ENCODE assay signal across 8 cellular contexts in genomic region chr15:78506971-78507830, GRCh38. TPM values are rescaled to one million over a fixed set of nuclear protein-coding genes. Genes with fewer than 3 reads are reported as not detected.
DNase-seq lines count a peak whose midpoint lies in the region; ATAC-seq and TF ChIP-seq lines count a peak whose summit lies in the region.

Gene HYKK, plus strand, starts transcription at chr15:78507577. Its CDS starts 5,512 bp downstream, at chr15:78513089.

- no peaks in the 10 kb centered on the region for H3K27me3 Mint-ChIP-seq in activated naive CD8-positive, alpha-beta T cell

- intact Hi-C loops in head of caudate nucleus (cut with DNase I) = no loop called here
- intact Hi-C loops in testis (cut with DNase I; ENCODE audit: low total_unique reads) = loop anchor here (10.0 kb wide), 1 partner anchor 58 kb away; the partner anchor contains the start of gene CHRNA5

- ATAC-seq in HG02610 (IDR thresholded peaks at IDR 0.05; ENCODE audit: unreplicated experiment) = peak; percentile 89
- peak; percentile 99 for ATAC-seq in omental fat pad (ENCODE audit: low FRiP score)

- H3K36me3 ChIP-seq in GM06990 (ENCODE audit: control insufficient read depth, insufficient read depth, low read length) (no peaks in the 10 kb centered on the region), testis (ENCODE audit: low read depth, missing control alignments) (no peaks in the 10 kb centered on the region)

- H3K27me3 ChIP-seq in GM06990 (replicated peaks; ENCODE audit: control insufficient read depth, insufficient read depth, low read length) = no peaks in the 10 kb centered on the region
- H3K27me3 ChIP-seq in testis = no peaks in the 10 kb centered on the region

- peak within 1 kb of the TSS; percentile 31 to 43 for H3K27ac ChIP-seq in testis

- H3K4me1 ChIP-seq in testis = no peaks in the 10 kb centered on the region

- 0 to 2% methylated on average over 25 to 62 of the region's 63 CpGs for WGBS in testis, 2 donors

- DNase-seq in GM06990 (ENCODE audit: extremely low read depth, insufficient read length) (peak; percentile 86), NCI-H1092 treated with DMSO at 0.1 percent for 48 hours (lab: John Stamatoyannopoulos, UW) (peak; percentile 86), SKM-1 (lab: John Stamatoyannopoulos, UW; ENCODE audit: unreplicated experiment) (peak; percentile 71), head of caudate nucleus (peak; percentile 76 to 98 (median 91)), omental fat pad (ENCODE audit: low spot score) (peak; percentile 74), testis (peak; percentile 95)

- no peaks in the 10 kb centered on the region for H3K9me3 Mint-ChIP-seq in activated naive CD8-positive, alpha-beta T cell (ENCODE audit: low read depth)

- TF ChIP-seq POLR2A in testis (IDR thresholded peaks at IDR 0.05) = no peak

- TF ChIP-seq CTCF in GM06990 (IDR thresholded peaks at IDR 0.05; ENCODE audit: insufficient read depth, low read length, poor library complexity, severe bottlenecking) = peak; percentile 15
- TF ChIP-seq CTCF in omental fat pad (IDR thresholded peaks at IDR 0.05) = peak in 1 of 3 donors; percentile 10
- peak in 1 of 3 experiments; percentile 13 for TF ChIP-seq CTCF in testis (IDR thresholded peaks at IDR 0.05)

- H3K36me3 Mint-ChIP-seq in activated naive CD8-positive, alpha-beta T cell = peaks cover under 1% of the 10 kb centered on the region

- peak within 1 kb of the TSS; percentile 93 for H3K4me3 Mint-ChIP-seq in activated naive CD8-positive, alpha-beta T cell

- H3K4me3 ChIP-seq in GM06990 (replicated peaks; ENCODE audit: low read depth, low read length) (peak within 1 kb of the TSS; percentile 91), testis (peak within 1 kb of the TSS; percentile 74 to 79)

- H3K9me3 ChIP-seq in testis = no peaks in the 10 kb centered on the region

- peak within 1 kb of the TSS; percentile 61 for H3K27ac Mint-ChIP-seq in activated naive CD8-positive, alpha-beta T cell

- H3K4me1 Mint-ChIP-seq in activated naive CD8-positive, alpha-beta T cell (ENCODE audit: low read depth) = peaks cover 20% of the 10 kb centered on the region

RNA-seq across cellular contexts. Expression of gene HYKK, which starts in this region (rescaled TPM):
- total RNA-seq in omental fat pad = 1 to 10 TPM; 3.8 to 8.0 (median 4.8) TPM
- total RNA-seq in testis = 1 to 10 TPM; 5.9 to 8.8 TPM
- polyA plus RNA-seq in testis (ENCODE audit: insufficient read depth, low read depth, low replicate concordance) = 7.0 TPM

Comparison
In these comparisons a context has a peak if more than half of its experiments do, and no peak if none do; other contexts are left out.
1. Peak in every context shown above with its lines: DNase-seq, ATAC-seq, H3K4me3 ChIP-seq and H3K27ac ChIP-seq.